In the genomic region with DNA sequence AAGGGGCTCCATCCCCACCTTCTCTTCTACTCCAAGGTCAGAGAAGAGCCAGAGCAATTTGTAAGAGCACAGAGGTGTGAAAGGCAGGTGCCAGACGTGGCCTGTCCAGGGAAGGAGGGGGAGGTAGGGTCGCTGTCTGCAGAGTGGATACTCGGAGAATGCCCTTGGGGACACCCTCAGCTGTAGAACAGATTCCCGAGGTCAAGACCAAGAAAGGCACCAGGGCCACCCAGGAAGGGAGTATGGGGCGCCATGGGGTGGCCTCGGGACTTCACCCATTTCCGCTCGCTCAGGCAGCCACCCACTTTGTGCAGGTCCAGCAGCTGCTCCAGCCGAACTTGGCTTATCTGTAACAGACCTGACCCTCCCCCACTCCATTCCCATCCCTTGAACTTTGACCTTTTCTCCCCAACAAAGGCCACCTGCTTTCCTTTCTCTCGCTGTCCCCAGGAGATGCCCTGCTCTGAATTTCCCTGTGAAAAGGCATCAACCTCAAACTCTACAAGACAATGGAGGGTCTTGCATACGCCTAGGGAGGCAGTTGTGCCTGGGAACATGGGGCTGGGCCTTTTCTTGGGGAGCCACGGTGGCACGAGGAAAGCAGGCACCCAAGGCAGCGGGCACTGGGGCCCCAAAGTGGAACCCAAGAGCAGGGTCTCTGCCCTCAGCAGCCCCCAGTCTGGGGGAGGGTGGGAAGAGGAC, we compare ENCODE assay signal across 9 cellular contexts.
"Had no signal": no experiment of that assay in that cellular context is flagged by ENCODE, and none has a peak within 500 bp of the region (broad histone marks: within the 10 kb centered on the region; RNA-seq: fewer than 3 reads in every experiment).

No MANE protein-coding gene starts in this region.

- H3K36me3 ChIP-seq: breast epithelium, upper lobe of left lung had no signal

- ATAC-seq: naive thymus-derived CD8-positive, alpha-beta T cell had no signal

- H3K4me3 ChIP-seq: breast epithelium, lung, upper lobe of left lung had no signal

- H3K27me3 ChIP-seq: breast epithelium, upper lobe of left lung had no signal

- H3K4me1 ChIP-seq: breast epithelium, upper lobe of left lung had no signal

- H3K27ac ChIP-seq: breast epithelium, upper lobe of left lung had no signal

- DNase-seq: activated CD4-positive, alpha-beta memory T cell treated with anti-CD3 and anti-CD28 coated beads, Interleukin-2, amount 10 ng/mL, durations not matched to agents 7 days and 5 days; activated naive CD8-positive, alpha-beta T cell treated with anti-CD3 and anti-CD28 coated beads, Interleukin-2, amount 10 ng/mL, durations not matched to agents 7 days and 5 days; anterior cingulate cortex; naive thymus-derived CD8-positive, alpha-beta T cell; stimulated activated CD4-positive, alpha-beta T cell treated with anti-CD3 and anti-CD28 coated beads, Interleukin-2, amount 100 ng/mL, for 48 hours; stimulated activated naive CD4-positive, alpha-beta T cell treated with Interleukin-2 at 50 U/mL for 16 hours; upper lobe of left lung had no signal

- H3K9me3 ChIP-seq: breast epithelium, upper lobe of left lung had no signal
